Comparison of ENCODE assay signal across 8 cellular contexts in genomic region chr11:62602141-62603071, GRCh38. TPM values are rescaled to one million over a fixed set of nuclear protein-coding genes. Genes with fewer than 3 reads are reported as not detected.
DNase-seq lines count a peak whose midpoint lies in the region; ATAC-seq and TF ChIP-seq lines count a peak whose summit lies in the region.

No MANE protein-coding gene starts in this region.

- TF ChIP-seq CTCF in BJ (IDR thresholded peaks at IDR 0.05; ENCODE audit: insufficient read depth, low read depth, low read length) (no peak), MCF 10A (IDR thresholded peaks at IDR 0.05; ENCODE audit: unreplicated experiment) (no peak)

- H3K9ac ChIP-seq in iPS-15b (ENCODE audit: low read depth, low read length) = peak overlapping the region; percentile 48

- H3K9me3 Mint-ChIP-seq in MCF 10A (ENCODE audit: unreplicated experiment) = no peaks in the 10 kb centered on the region

- peak overlapping the region; percentile 96 for H3K27ac Mint-ChIP-seq in MCF 10A (ENCODE audit: low read depth, unreplicated experiment)

- POLR2A ChIA-PET in BJ (lab: Charles Lee) = interaction anchor here (0.6 to 1.5 kb wide), 4 partner anchors 9 to 63 kb away, joined by 3 to 16 read pairs (median 5); partner anchors contain the start of genes C11orf98, CSKMT and TUT1
- POLR2A ChIA-PET in MCF 10A (lab: Yijun Ruan, JAX) = interaction anchor here (0.6 to 5.2 kb wide), 22 partner anchors 9 to 1576 kb away, joined by 3 to 152 read pairs (median 7); partner anchors contain the start of genes AHNAK, B3GAT3, C11orf98 and CSKMT

- CTCF ChIA-PET in BJ (lab: Yijun Ruan, JAX) (interaction anchor here (0.8 to 1.7 kb wide), 7 partner anchors 9 to 207 kb away, joined by 3 to 12 read pairs (median 5); partner anchors contain the start of gene TUT1), MCF 10A (lab: Yijun Ruan, JAX) (interaction anchor here (0.6 to 2.1 kb wide), 5 partner anchors 9 to 1752 kb away, joined by 3 to 7 read pairs (median 4); partner anchors contain the start of gene ROM1)

- H3K4me3 Mint-ChIP-seq in MCF 10A (ENCODE audit: unreplicated experiment) = peak overlapping the region; percentile 86

- no TSS peak for BruUV-seq in MCF 10A (replicated peaks; lab: Mats Ljungman, UMichigan)

- H3K4me3 ChIP-seq in BJ (ENCODE audit: low read depth, low read length) (peak overlapping the region; percentile 96), H7 (ENCODE audit: insufficient read depth, low read depth, low read length) (peak overlapping the region; percentile 95), iPS-15b (ENCODE audit: low read depth, low read length) (peak overlapping the region; percentile 86)

- DNase-seq in BJ (ENCODE audit: low read depth) (no peak), H7 (peak; percentile 97), NOMO-1 treated with dmso at 0.1 percent for 144 hours (lab: John Stamatoyannopoulos, UW; ENCODE audit: unreplicated experiment) (peak; percentile 47), MCF 10A (ENCODE audit: unreplicated experiment) (no peak), retina (peak; percentile 82)

- ATAC-seq in GM21528 (IDR thresholded peaks at IDR 0.05; ENCODE audit: low FRiP score, unreplicated experiment) = no peak
- no peak for ATAC-seq in GM21723 (IDR thresholded peaks at IDR 0.05; ENCODE audit: unreplicated experiment)

- H3K36me3 ChIP-seq in BJ (ENCODE audit: control insufficient read depth, insufficient read depth, low read length) = peaks cover 15% of the 10 kb centered on the region
- peaks cover 10% of the 10 kb centered on the region for H3K36me3 ChIP-seq in H7 (replicated peaks; ENCODE audit: control insufficient read depth, insufficient read depth, low read length)
- H3K36me3 ChIP-seq in iPS-15b (ENCODE audit: control insufficient read depth, insufficient read depth, low read length) = peaks cover 16% of the 10 kb centered on the region

- H3K4me1 ChIP-seq in iPS-15b (ENCODE audit: control insufficient read depth, insufficient read depth, low read length) = peaks cover 11% of the 10 kb centered on the region

- no peaks in the 10 kb centered on the region for H3K27me3 ChIP-seq in BJ (ENCODE audit: control insufficient read depth, insufficient read depth, low read length)
- H3K27me3 ChIP-seq in H7 (ENCODE audit: control insufficient read depth, insufficient read depth, low read length) = peaks cover 23% of the 10 kb centered on the region
- peaks cover 17% of the 10 kb centered on the region for H3K27me3 ChIP-seq in iPS-15b (ENCODE audit: control insufficient read depth, insufficient read depth, low read length)

- peaks cover 70% of the 10 kb centered on the region for H3K36me3 Mint-ChIP-seq in MCF 10A (ENCODE audit: insufficient read depth, unreplicated experiment)

- intact Hi-C loops in MCF 10A (cut with micrococcal nuclease) = no loop called here

- H3K9me3 ChIP-seq in iPS-15b (ENCODE audit: control insufficient read depth, insufficient read depth, low read length) = no peaks in the 10 kb centered on the region

- H3K27me3 Mint-ChIP-seq in MCF 10A (ENCODE audit: insufficient read depth, unreplicated experiment) = no peaks in the 10 kb centered on the region

- H3K4me1 Mint-ChIP-seq in MCF 10A (ENCODE audit: insufficient read depth, unreplicated experiment) = peaks cover 38% of the 10 kb centered on the region

RNA-seq across cellular contexts. Expression of gene MTA2, which starts 0.7 kb away (rescaled TPM):
- polyA plus RNA-seq in BJ (2011; rRNA removed) = 16.4 and 17.8 TPM in 2 replicates
- polyA minus RNA-seq in BJ (2011; rRNA and poly(A)+ RNA removed) = 42.7 and 47.1 TPM in 2 replicates
- 151 and 166 TPM in 2 replicates for total RNA-seq in H7 (2014; rRNA removed; shearing (Covaris generic))
- 139 and 176 TPM in 2 replicates for total RNA-seq in MCF 10A (2022)

RNA-seq across cellular contexts. Expression of gene EML3, which starts 10.2 kb away (rescaled TPM):
- polyA plus RNA-seq in BJ (2011; rRNA removed) = 18.9 and 26.5 TPM in 2 replicates
- 15.0 and 19.0 TPM in 2 replicates for polyA minus RNA-seq in BJ (2011; rRNA and poly(A)+ RNA removed)
- total RNA-seq in H7 (2014; rRNA removed; shearing (Covaris generic)) = 28.0 and 29.3 TPM in 2 replicates
- total RNA-seq in MCF 10A (2022) = 33.9 and 43.7 TPM in 2 replicates

RNA-seq across cellular contexts. Expression of gene ROM1, which starts 10.7 kb away (rescaled TPM):
- polyA plus RNA-seq in BJ (2011; rRNA removed) = 2.1 and 2.2 TPM in 2 replicates
- 0.57 and 2.2 TPM in 2 replicates for polyA minus RNA-seq in BJ (2011; rRNA and poly(A)+ RNA removed)
- 1.1 and 2.5 TPM in 2 replicates for total RNA-seq in H7 (2014; rRNA removed; shearing (Covaris generic))
- 2.5 and 2.9 TPM in 2 replicates for total RNA-seq in MCF 10A (2022)

RNA-seq across cellular contexts. Expression of gene TUT1, which starts 11.1 kb away (rescaled TPM):
- 6.4 and 9.9 TPM in 2 replicates for polyA plus RNA-seq in BJ (2011; rRNA removed)
- polyA minus RNA-seq in BJ (2011; rRNA and poly(A)+ RNA removed) = 2.8 and 4.5 TPM in 2 replicates
- 25.8 and 29.4 TPM in 2 replicates for total RNA-seq in H7 (2014; rRNA removed; shearing (Covaris generic))
- 26.0 and 28.3 TPM in 2 replicates for total RNA-seq in MCF 10A (2022)

RNA-seq across cellular contexts. Expression of gene B3GAT3, which starts 19.4 kb away (rescaled TPM):
- 24.5 and 42.4 TPM in 2 replicates for polyA plus RNA-seq in BJ (2011; rRNA removed)
- 10.5 and 15.5 TPM in 2 replicates for polyA minus RNA-seq in BJ (2011; rRNA and poly(A)+ RNA removed)
- total RNA-seq in H7 (2014; rRNA removed; shearing (Covaris generic)) = 49.9 and 58.3 TPM in 2 replicates
- total RNA-seq in MCF 10A (2022) = 40.1 and 42.4 TPM in 2 replicates

Comparison
In these comparisons a context has a peak if more than half of its experiments do, and no peak if none do; other contexts are left out.
1. DNase-seq: peak in H7 (single experiment), NOMO-1 treated with dmso at 0.1 percent for 144 hours (single experiment) and retina (single experiment); none in BJ (single experiment) and MCF 10A (single experiment).
2. Peak in every context shown above with its lines, with median percentiles within 50 percentile points of each other: H3K4me3 ChIP-seq.